Comparison of ENCODE assay signal across 11 cellular contexts in genomic region chr7:75649462-75649861, GRCh38.
DNase-seq lines count a peak whose midpoint lies in the region; ATAC-seq and FAIRE-seq lines count a peak whose summit lies in the region.
"Had no signal": no experiment of that assay in that cellular context is flagged by ENCODE, and none has a peak within 500 bp of the region (broad histone marks: within the 10 kb centered on the region; RNA-seq: fewer than 3 reads in every experiment).

No MANE protein-coding gene starts in this region.

- no peaks in the 10 kb centered on the region for H3K36me3 ChIP-seq in small intestine (ENCODE audit: control insufficient read depth in 2 of 2, insufficient read depth in 2 of 2, low read length in 2 of 2)
- H3K36me3 ChIP-seq: WERI-Rb-1 had no signal

- CTCF ChIA-PET in activated CD4-positive, alpha-beta memory T cell treated with anti-CD3 and anti-CD28 coated beads, Interleukin-2, amount 10 ng/mL, durations not matched to agents 7 days and 5 days (lab: Charles Lee) = no interaction called here

- no peak overlapping the region for H3K4me3 Mint-ChIP-seq in activated CD4-positive, alpha-beta memory T cell treated with anti-CD3 and anti-CD28 coated beads, Interleukin-2, amount 10 ng/mL, durations not matched to agents 7 days and 5 days
- no peak overlapping the region for H3K4me3 Mint-ChIP-seq in immature natural killer cell

- H3K4me3 ChIP-seq in small intestine (ENCODE audit: low read depth in 1 of 2, low read length in 2 of 2) = no peak overlapping the region

- ATAC-seq in activated naive CD4-positive, alpha-beta T cell treated with anti-CD3 and anti-CD28 coated beads, Interleukin-2, amount 50 U/mL, for 72 hours = no peak

- WGBS in small intestine, 3 donors = 15 to 42% (median 26%) methylated on average over 4 of the region's 4 CpGs

- H3K27me3 ChIP-seq in small intestine (ENCODE audit: control insufficient read depth in 2 of 2, insufficient read depth in 2 of 2, low read length in 2 of 2) = no peaks in the 10 kb centered on the region

- no peaks in the 10 kb centered on the region for H3K9me3 ChIP-seq in small intestine (ENCODE audit: control insufficient read depth, low read depth)

- H3K4me1 ChIP-seq in small intestine (ENCODE audit: control insufficient read depth in 2 of 2, insufficient read depth in 1 of 2, low read depth in 1 of 2, low read length in 1 of 2) = no peaks in the 10 kb centered on the region

- no peaks in the 10 kb centered on the region for H3K27me3 Mint-ChIP-seq in activated CD4-positive, alpha-beta memory T cell treated with anti-CD3 and anti-CD28 coated beads, Interleukin-2, amount 10 ng/mL, durations not matched to agents 7 days and 5 days
- peaks cover 0 to 6% (median 0%) of the 10 kb centered on the region in 3 donors for H3K27me3 Mint-ChIP-seq in immature natural killer cell (ENCODE audit: low read depth in 3 of 3)

- no peaks in the 10 kb centered on the region for H3K4me1 Mint-ChIP-seq in activated CD4-positive, alpha-beta memory T cell treated with anti-CD3 and anti-CD28 coated beads, Interleukin-2, amount 10 ng/mL, durations not matched to agents 7 days and 5 days
- H3K4me1 Mint-ChIP-seq in immature natural killer cell = peaks cover 0 to 3% of the 10 kb centered on the region in 2 donors

- no peak overlapping the region for H3K27ac Mint-ChIP-seq in activated CD4-positive, alpha-beta memory T cell treated with anti-CD3 and anti-CD28 coated beads, Interleukin-2, amount 10 ng/mL, durations not matched to agents 7 days and 5 days
- no peak overlapping the region for H3K27ac Mint-ChIP-seq in immature natural killer cell
- H3K27ac Mint-ChIP-seq in activated naive CD4-positive, alpha-beta T cell treated with anti-CD3 and anti-CD28 coated beads, Interleukin-2, amount 50 U/mL, for 72 hours = no peak overlapping the region

- DNase-seq in HT-29 (ENCODE audit: low spot score) (peak; percentile 20), SW480 (ENCODE audit: low spot score) (peak; percentile 72), islet precursor cell (peak; percentile 57), small intestine (peak; percentile 35), immature natural killer cell (no peak)
- DNase-seq in activated CD4-positive, alpha-beta memory T cell treated with anti-CD3 and anti-CD28 coated beads, Interleukin-2, amount 10 ng/mL, durations not matched to agents 7 days and 5 days = no peak
- no peak for DNase-seq in activated naive CD4-positive, alpha-beta T cell treated with anti-CD3 and anti-CD28 coated beads, Interleukin-2, amount 50 U/mL, for 72 hours (ENCODE audit: low spot score in 2 of 2)
- no peak for DNase-seq in activated CD4-positive, alpha-beta T cell treated with anti-CD3 and anti-CD28 coated beads for 4 hours
- DNase-seq: NCI-H1694 treated with DMSO at 0.1 percent for 48 hours, WERI-Rb-1 had no signal

- H3K9me3 Mint-ChIP-seq in activated CD4-positive, alpha-beta memory T cell treated with anti-CD3 and anti-CD28 coated beads, Interleukin-2, amount 10 ng/mL, durations not matched to agents 7 days and 5 days = no peaks in the 10 kb centered on the region
- H3K9me3 Mint-ChIP-seq in immature natural killer cell = no peaks in the 10 kb centered on the region
- H3K9me3 Mint-ChIP-seq in activated naive CD4-positive, alpha-beta T cell treated with anti-CD3 and anti-CD28 coated beads, Interleukin-2, amount 50 U/mL, for 72 hours = no peaks in the 10 kb centered on the region

- POLR2A ChIA-PET in activated CD4-positive, alpha-beta memory T cell treated with anti-CD3 and anti-CD28 coated beads, Interleukin-2, amount 10 ng/mL, durations not matched to agents 7 days and 5 days (lab: Charles Lee) = no interaction called here

- FAIRE-seq in small intestine (lab: Jason Lieb, UNC) = no peak
- FAIRE-seq: bronchial epithelial cell had no signal

- H3K36me3 Mint-ChIP-seq in activated CD4-positive, alpha-beta memory T cell treated with anti-CD3 and anti-CD28 coated beads, Interleukin-2, amount 10 ng/mL, durations not matched to agents 7 days and 5 days (ENCODE audit: low read depth) = no peaks in the 10 kb centered on the region
- H3K36me3 Mint-ChIP-seq in immature natural killer cell = peaks cover 0 to 10% (median 7%) of the 10 kb centered on the region in 3 donors
- no peaks in the 10 kb centered on the region for H3K36me3 Mint-ChIP-seq in activated naive CD4-positive, alpha-beta T cell treated with anti-CD3 and anti-CD28 coated beads, Interleukin-2, amount 50 U/mL, for 72 hours

- no peak overlapping the region for H3K27ac ChIP-seq in small intestine (ENCODE audit: low read depth in 1 of 2, low read length in 1 of 2)
- H3K27ac ChIP-seq: WERI-Rb-1 had no signal

Comparison
In these comparisons a context has a peak if more than half of its experiments do, and no peak if none do; other contexts are left out.
1. DNase-seq: peak in HT-29 (single experiment), SW480 (single experiment), islet precursor cell (single experiment) and small intestine (single experiment); none in activated CD4-positive, alpha-beta memory T cell treated with anti-CD3 and anti-CD28 coated beads, Interleukin-2, amount 10 ng/mL, durations not matched to agents 7 days and 5 days (single experiment), immature natural killer cell (0 of 3), activated naive CD4-positive, alpha-beta T cell treated with anti-CD3 and anti-CD28 coated beads, Interleukin-2, amount 50 U/mL, for 72 hours (0 of 2) and activated CD4-positive, alpha-beta T cell treated with anti-CD3 and anti-CD28 coated beads for 4 hours (0 of 2).